In the genomic region with DNA sequence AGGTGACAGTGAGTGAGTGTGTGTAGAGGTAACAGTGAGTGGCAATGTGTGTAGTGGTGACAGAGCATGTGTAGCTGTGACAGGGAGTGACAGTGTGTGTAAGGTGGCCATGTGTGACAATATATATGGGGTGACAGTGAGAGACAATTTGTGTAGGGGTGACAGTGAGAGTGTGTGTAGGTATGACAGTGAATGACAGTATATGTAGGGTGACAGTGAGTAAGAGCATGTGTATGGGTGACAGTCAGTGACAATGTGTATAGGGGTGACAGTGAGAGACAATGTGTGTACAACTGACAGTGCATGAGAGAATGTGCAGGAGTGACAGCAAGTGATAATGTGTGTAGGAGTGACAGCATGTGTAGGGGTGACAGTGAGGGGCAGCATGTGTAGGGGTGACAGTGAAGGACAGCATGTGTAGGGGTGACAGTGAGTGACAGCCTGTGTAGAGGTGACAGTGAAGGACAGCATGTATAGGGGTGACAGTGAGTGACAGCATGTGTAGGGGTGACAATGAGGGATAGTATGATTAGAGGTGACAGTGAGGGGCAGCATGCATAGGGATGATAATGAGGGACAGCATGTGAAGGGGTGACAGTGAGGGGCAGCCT, we compare ENCODE assay signal across 2 cellular contexts.
A peak's percentile ranks its signal among the peaks of the same experiment; 100 is the strongest.
TF ChIP-seq lines count a peak whose summit lies in the region.

No MANE protein-coding gene starts in this region.

TF ChIP-seq in A549, 52 proteins besides CTCF, POLR2A, EP300 and RAD21:
- TF ChIP-seq PHF8 (IDR thresholded peaks at IDR 0.05; ENCODE audit: borderline replicate concordance, low read depth) = no peak
- TF ChIP-seq EHF (CRISPR knock-in tag; IDR thresholded peaks at IDR 0.05) = no peak
- no peak for TF ChIP-seq MAZ (IDR thresholded peaks at IDR 0.05; ENCODE audit: borderline replicate concordance, low read depth, low read length)
- no peak for TF ChIP-seq ELK1 (IDR thresholded peaks at IDR 0.05; ENCODE audit: low read depth, low read length)
- TF ChIP-seq NPAS2 (CRISPR knock-in tag; IDR thresholded peaks at IDR 0.05; ENCODE audit: borderline replicate concordance) = no peak
- TF ChIP-seq BCL3 (IDR thresholded peaks at IDR 0.05) = no peak
- TF ChIP-seq HOXB5 (CRISPR knock-in tag; IDR thresholded peaks at IDR 0.05) = no peak
- no peak for TF ChIP-seq HOXA7 (CRISPR knock-in tag; IDR thresholded peaks at IDR 0.05)
- no peak for TF ChIP-seq RNF2 (IDR thresholded peaks at IDR 0.05; ENCODE audit: borderline replicate concordance, low read depth)
- TF ChIP-seq SREBF2 (IDR thresholded peaks at IDR 0.05) = no peak
- TF ChIP-seq, protein P1, sequence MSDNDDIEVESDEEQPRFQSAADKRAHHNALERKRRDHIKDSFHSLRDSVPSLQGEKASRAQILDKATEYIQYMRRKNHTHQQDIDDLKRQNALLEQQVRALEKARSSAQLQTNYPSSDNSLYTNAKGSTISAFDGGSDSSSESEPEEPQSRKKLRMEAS (IDR thresholded peaks at IDR 0.05) = no peak
- TF ChIP-seq ZC3H11A (IDR thresholded peaks at IDR 0.05) = no peak
- TF ChIP-seq HOXB13 (CRISPR knock-in tag; IDR thresholded peaks at IDR 0.05; ENCODE audit: low read depth) = no peak
- TF ChIP-seq FOSL2 (IDR thresholded peaks at IDR 0.05) = no peak
- no peak for TF ChIP-seq FOSL2 (CRISPR knock-in tag; IDR thresholded peaks at IDR 0.05)
- TF ChIP-seq CHD2 (IDR thresholded peaks at IDR 0.05; ENCODE audit: low read length, partially characterized antibody) = no peak
- no peak for TF ChIP-seq HES2 (IDR thresholded peaks at IDR 0.05)
- no peak for TF ChIP-seq BHLHE40 (IDR thresholded peaks at IDR 0.05; ENCODE audit: low read depth, low read length)
- no peak for TF ChIP-seq NR3C1 (IDR thresholded peaks at IDR 0.05)
- TF ChIP-seq FOXS1 (CRISPR knock-in tag; IDR thresholded peaks at IDR 0.05) = no peak
- no peak for TF ChIP-seq HDAC2 (IDR thresholded peaks at IDR 0.05)

TF ChIP-seq in GM12878, 131 proteins besides CTCF, POLR2A, EP300 and RAD21:
- TF ChIP-seq BCL3 (IDR thresholded peaks at IDR 0.05; ENCODE audit: borderline replicate concordance, insufficient read depth, low read depth, low read length, poor library complexity, severe bottlenecking) = peak; percentile 13
- TF ChIP-seq SPI1 (IDR thresholded peaks at IDR 0.05; ENCODE audit: borderline replicate concordance, insufficient read depth, low read depth, low read length) = no peak
